ENCODE assay signal across 1 cellular context in the genomic region with DNA sequence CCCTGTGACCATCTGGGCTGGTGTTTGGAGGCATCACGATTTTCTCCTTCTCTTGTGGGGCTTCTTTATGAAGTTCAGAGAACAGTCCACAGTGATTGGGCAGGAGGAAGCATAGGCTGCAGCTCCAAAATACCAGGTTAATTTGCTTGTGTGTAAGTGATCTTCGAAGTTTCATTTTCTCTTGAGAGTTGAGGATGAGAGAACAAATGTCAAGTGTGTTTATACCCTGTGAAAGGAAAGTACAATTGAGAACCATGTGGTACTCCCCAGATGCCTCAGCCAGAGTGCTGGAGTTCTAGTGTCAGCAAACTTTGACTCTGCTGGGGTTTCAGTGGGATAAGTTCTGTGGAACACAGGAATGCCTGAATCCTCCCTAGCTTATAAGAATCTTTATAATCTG.
A peak's percentile ranks its signal among the peaks of the same experiment; 100 is the strongest.
TF ChIP-seq lines count a peak whose summit lies in the region.

No MANE protein-coding gene starts in this region.

TF ChIP-seq in GM12878, 131 proteins besides CTCF, POLR2A, EP300 and RAD21 (continued from another document):
- TF ChIP-seq, protein P1, sequence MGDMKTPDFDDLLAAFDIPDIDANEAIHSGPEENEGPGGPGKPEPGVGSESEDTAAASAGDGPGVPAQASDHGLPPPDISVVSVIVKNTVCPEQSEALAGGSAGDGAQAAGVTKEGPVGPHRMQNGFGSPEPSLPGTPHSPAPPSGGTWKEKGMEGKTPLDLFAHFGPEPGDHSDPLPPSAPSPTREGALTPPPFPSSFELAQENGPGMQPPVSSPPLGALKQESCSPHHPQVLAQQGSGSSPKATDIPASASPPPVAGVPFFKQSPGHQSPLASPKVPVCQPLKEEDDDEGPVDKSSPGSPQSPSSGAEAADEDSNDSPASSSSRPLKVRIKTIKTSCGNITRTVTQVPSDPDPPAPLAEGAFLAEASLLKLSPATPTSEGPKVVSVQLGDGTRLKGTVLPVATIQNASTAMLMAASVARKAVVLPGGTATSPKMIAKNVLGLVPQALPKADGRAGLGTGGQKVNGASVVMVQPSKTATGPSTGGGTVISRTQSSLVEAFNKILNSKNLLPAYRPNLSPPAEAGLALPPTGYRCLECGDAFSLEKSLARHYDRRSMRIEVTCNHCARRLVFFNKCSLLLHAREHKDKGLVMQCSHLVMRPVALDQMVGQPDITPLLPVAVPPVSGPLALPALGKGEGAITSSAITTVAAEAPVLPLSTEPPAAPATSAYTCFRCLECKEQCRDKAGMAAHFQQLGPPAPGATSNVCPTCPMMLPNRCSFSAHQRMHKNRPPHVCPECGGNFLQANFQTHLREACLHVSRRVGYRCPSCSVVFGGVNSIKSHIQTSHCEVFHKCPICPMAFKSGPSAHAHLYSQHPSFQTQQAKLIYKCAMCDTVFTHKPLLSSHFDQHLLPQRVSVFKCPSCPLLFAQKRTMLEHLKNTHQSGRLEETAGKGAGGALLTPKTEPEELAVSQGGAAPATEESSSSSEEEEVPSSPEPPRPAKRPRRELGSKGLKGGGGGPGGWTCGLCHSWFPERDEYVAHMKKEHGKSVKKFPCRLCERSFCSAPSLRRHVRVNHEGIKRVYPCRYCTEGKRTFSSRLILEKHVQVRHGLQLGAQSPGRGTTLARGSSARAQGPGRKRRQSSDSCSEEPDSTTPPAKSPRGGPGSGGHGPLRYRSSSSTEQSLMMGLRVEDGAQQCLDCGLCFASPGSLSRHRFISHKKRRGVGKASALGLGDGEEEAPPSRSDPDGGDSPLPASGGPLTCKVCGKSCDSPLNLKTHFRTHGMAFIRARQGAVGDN (IDR thresholded peaks at IDR 0.05) = peak; percentile 89
TF ChIP-seq in GM12878: peak in this region for 3.
